In the genomic region with DNA sequence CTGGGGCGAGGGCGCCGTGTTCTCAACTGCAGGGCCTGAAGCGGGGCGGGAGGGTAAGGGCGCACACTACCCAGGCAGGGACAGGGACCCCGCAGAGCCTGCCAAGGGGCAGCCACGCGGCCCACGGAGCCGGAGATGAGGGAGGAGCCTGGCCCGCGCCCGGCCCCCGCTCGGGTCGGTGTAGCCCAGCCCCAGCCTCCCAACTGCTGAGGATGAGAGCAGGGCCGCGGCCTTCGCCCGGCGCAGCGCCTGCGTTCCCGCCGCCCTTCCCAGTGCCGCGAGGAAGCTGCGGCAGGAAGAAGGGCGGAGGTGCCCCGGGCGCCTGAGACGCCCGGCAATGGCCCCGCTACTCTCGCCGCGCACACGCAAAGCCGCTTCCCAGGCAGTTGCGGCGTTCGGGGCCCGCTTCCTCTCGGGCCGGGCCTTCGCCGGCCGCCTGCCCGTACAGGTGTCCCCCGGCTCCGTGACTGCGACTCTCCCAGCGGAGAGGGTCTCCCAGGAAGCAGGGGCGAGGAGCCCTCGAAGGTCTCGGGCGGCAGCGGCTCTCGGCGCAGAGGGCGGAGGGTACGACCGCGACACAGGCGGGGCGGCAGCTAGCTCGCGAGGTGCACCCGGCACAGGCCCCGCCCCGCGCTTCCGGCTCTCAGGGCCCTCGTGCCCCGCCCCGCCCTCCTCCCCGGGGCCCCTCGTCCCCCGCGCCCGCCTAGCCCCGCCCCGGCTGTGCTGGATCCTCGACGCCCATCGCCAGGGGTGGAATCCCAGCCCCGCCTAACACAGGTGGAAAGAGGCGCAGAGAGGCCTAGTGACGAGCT, we compare ENCODE assay signal across 8 cellular contexts. TPM values are rescaled to one million over a fixed set of nuclear protein-coding genes. Genes with fewer than 3 reads are reported as not detected.
DNase-seq lines count a peak whose midpoint lies in the region; ATAC-seq, FAIRE-seq and TF ChIP-seq lines count a peak whose summit lies in the region.

No MANE protein-coding gene starts in this region.

- H2AFZ ChIP-seq in GM23338 (peak overlapping the region; percentile 94; the same call in 1 of the 2 replicates), neural cell (ENCODE audit: low read depth, low read length) (peak overlapping the region; percentile 40)

- H3K27ac ChIP-seq in GM23338 (ENCODE audit: low read depth) (peak overlapping the region; percentile 97), neural cell (ENCODE audit: low read length) (no peak overlapping the region), stomach smooth muscle (ENCODE audit: low read length) (peak overlapping the region; percentile 84)

- no peak for TF ChIP-seq RAD21 in neural cell (conservative IDR thresholded peaks at IDR 0.05)

- H3K9me3 Mint-ChIP-seq in GM23338 = no peaks in the 10 kb centered on the region; the same call in 2 of the 3 replicates
- no peaks in the 10 kb centered on the region for H3K9me3 Mint-ChIP-seq in activated T-helper 17 cell treated with anti-CD3 and anti-CD28 coated beads, Interleukin-2, amount 50 U/mL, for 72 hours

- H3K9me2 ChIP-seq in GM23338 (ENCODE audit: insufficient read depth) = no peaks in the 10 kb centered on the region
- H3K9me2 ChIP-seq in neural cell (ENCODE audit: insufficient read depth, low read length) = no peaks in the 10 kb centered on the region

- peak overlapping the region; percentile 62 for H3K9ac ChIP-seq in neural cell (ENCODE audit: low read length)
- peak overlapping the region; percentile 90 to 95 for H3K9ac ChIP-seq in stomach smooth muscle (ENCODE audit: low read length in 2 of 2)

- no peaks in the 10 kb centered on the region for H3K36me3 Mint-ChIP-seq in GM23338 (ENCODE audit: low read depth)
- no peaks in the 10 kb centered on the region for H3K36me3 Mint-ChIP-seq in activated T-helper 17 cell treated with anti-CD3 and anti-CD28 coated beads, Interleukin-2, amount 50 U/mL, for 72 hours (ENCODE audit: low read depth)

- H3K4me2 ChIP-seq in GM23338 (peak overlapping the region; percentile 86), neural cell (ENCODE audit: low read length) (no peak overlapping the region)

- peaks cover 8% of the 10 kb centered on the region for H3K27me3 Mint-ChIP-seq in GM23338 (ENCODE audit: insufficient read depth, low read depth, poor library complexity)
- no peaks in the 10 kb centered on the region for H3K27me3 Mint-ChIP-seq in activated T-helper 17 cell treated with anti-CD3 and anti-CD28 coated beads, Interleukin-2, amount 50 U/mL, for 72 hours

- no peaks in the 10 kb centered on the region for H3K36me3 ChIP-seq in GM23338 (ENCODE audit: insufficient read depth)
- H3K36me3 ChIP-seq in neural cell (ENCODE audit: insufficient read depth, low read length) = no peaks in the 10 kb centered on the region
- H3K36me3 ChIP-seq in stomach smooth muscle (ENCODE audit: control insufficient read depth in 2 of 2, insufficient read depth in 2 of 2, low read length in 2 of 2) = no peaks in the 10 kb centered on the region

- H3K4me1 ChIP-seq in GM23338 (ENCODE audit: insufficient read depth) = peaks cover 17% of the 10 kb centered on the region
- H3K4me1 ChIP-seq in stomach smooth muscle (ENCODE audit: control insufficient read depth, insufficient read depth, low read length) = peaks cover 11% of the 10 kb centered on the region

- TF ChIP-seq CTCF in GM23338 (conservative IDR thresholded peaks at IDR 0.05; ENCODE audit: low read depth in 2 of 2) (no peak), neural cell (IDR thresholded peaks at IDR 0.05; ENCODE audit: poor library complexity, severe bottlenecking) (no peak)

- peak; percentile 90 for ATAC-seq in GM23338
- peak; percentile 97 for ATAC-seq in activated T-helper 17 cell treated with anti-CD3 and anti-CD28 coated beads, Interleukin-2, amount 50 U/mL, for 72 hours (replicated peaks)

- peak overlapping the region; percentile 73 for H3K4me3 Mint-ChIP-seq in GM23338
- H3K4me3 Mint-ChIP-seq in activated T-helper 17 cell treated with anti-CD3 and anti-CD28 coated beads, Interleukin-2, amount 50 U/mL, for 72 hours = peak overlapping the region; percentile 79

- H3K9me3 ChIP-seq in neural cell (ENCODE audit: low read length) (no peaks in the 10 kb centered on the region), stomach smooth muscle (ENCODE audit: control insufficient read depth in 2 of 2, low read length in 2 of 2) (no peaks in the 10 kb centered on the region)

- no peak for FAIRE-seq in RCC 7860 (lab: Jason Lieb, UNC)

- H3K4me3 ChIP-seq in GM23338 = peak overlapping the region; percentile 87
- peak overlapping the region; percentile 63 for H3K4me3 ChIP-seq in neural cell (ENCODE audit: low read length)
- peak overlapping the region; percentile 69 to 84 for H3K4me3 ChIP-seq in stomach smooth muscle (ENCODE audit: low read length in 2 of 2)

- TF ChIP-seq EP300 in neural cell (conservative IDR thresholded peaks at IDR 0.05; ENCODE audit: poor library complexity, severe bottlenecking) = no peak

- H3K4me1 Mint-ChIP-seq in GM23338 = peaks cover 20% of the 10 kb centered on the region
- H3K4me1 Mint-ChIP-seq in activated T-helper 17 cell treated with anti-CD3 and anti-CD28 coated beads, Interleukin-2, amount 50 U/mL, for 72 hours = peaks cover 10% of the 10 kb centered on the region

- H4K20me1 ChIP-seq in GM23338 (replicated peaks; ENCODE audit: insufficient read depth) (no peaks in the 10 kb centered on the region; the same call in 1 of the 2 replicates), neural cell (ENCODE audit: insufficient read depth) (no peaks in the 10 kb centered on the region)

- H3K27ac Mint-ChIP-seq in GM23338 = peak overlapping the region; percentile 95
- peak overlapping the region; percentile 93 for H3K27ac Mint-ChIP-seq in activated T-helper 17 cell treated with anti-CD3 and anti-CD28 coated beads, Interleukin-2, amount 50 U/mL, for 72 hours

- peak; percentile 93 for DNase-seq in Daoy (ENCODE audit: low read depth)
- DNase-seq in GM23338 (ENCODE audit: low spot score) = peak; percentile 99
- DNase-seq in Kasumi-1 (lab: John Stamatoyannopoulos, UW) = peak; percentile 83 to 88
- peak; percentile 29 for DNase-seq in RCC 7860 (ENCODE audit: low spot score)
- DNase-seq in fibroblast of the conjunctiva (ENCODE audit: low read depth) = peak; percentile 34

- H3F3A ChIP-seq in GM23338 (replicated peaks; ENCODE audit: low read depth) (peaks cover 14% of the 10 kb centered on the region), neural cell (ENCODE audit: insufficient read depth, low read length, poor library complexity, severe bottlenecking) (no peaks in the 10 kb centered on the region)

- H3K79me2 ChIP-seq in GM23338 (replicated peaks; ENCODE audit: insufficient read depth) = peaks cover 35% of the 10 kb centered on the region
- H3K79me2 ChIP-seq in neural cell (replicated peaks; ENCODE audit: insufficient read depth, low read length) = peaks cover 3% of the 10 kb centered on the region

- H3K27me3 ChIP-seq in GM23338 (ENCODE audit: insufficient read depth) (no peaks in the 10 kb centered on the region), neural cell (ENCODE audit: insufficient read depth, low read depth, low read length) (no peaks in the 10 kb centered on the region), stomach smooth muscle (ENCODE audit: control insufficient read depth in 1 of 2, insufficient read depth in 2 of 2, low read length in 2 of 2) (no peaks in the 10 kb centered on the region)

TF ChIP-seq in GM23338, 12 proteins besides CTCF, POLR2A, EP300 and RAD21 (continues in another document):
- TF ChIP-seq POLR2AphosphoS5 (IDR thresholded peaks at IDR 0.05; ENCODE audit: low read depth) (peak; percentile 98), ZNF114 (CRISPR knock-in tag; IDR thresholded peaks at IDR 0.05) (no peak), STAT1 (IDR thresholded peaks at IDR 0.05; ENCODE audit: unreplicated experiment) (no peak), ETS1 (IDR thresholded peaks at IDR 0.05) (no peak), NANOG (IDR thresholded peaks at IDR 0.05; ENCODE audit: borderline replicate concordance) (no peak)

TF ChIP-seq in neural cell, 6 proteins besides CTCF, POLR2A, EP300 and RAD21 (continues in another document):
- TF ChIP-seq EZH2 (IDR thresholded peaks at IDR 0.05; ENCODE audit: borderline replicate concordance, insufficient read depth, low read length, poor library complexity, severe bottlenecking) = no peak
- TF ChIP-seq REST (IDR thresholded peaks at IDR 0.05; ENCODE audit: borderline replicate concordance) = no peak

RNA-seq across cellular contexts. Expression of gene YY1, which starts 24.8 kb away (rescaled TPM):
- 44.1 and 47.3 TPM in 2 replicates for total RNA-seq in Daoy (2014; rRNA removed; shearing (Covaris generic))
- 79.5 and 88.2 TPM in 2 replicates for total RNA-seq in GM23338 (2014; rRNA removed; shearing (Covaris generic))
- 126 and 128 TPM in 2 replicates for polyA plus RNA-seq in GM23338 (2016; fragmentation: Nextera tagmentation; extraction: Ambion mirVana)
- total RNA-seq in activated T-helper 17 cell treated with anti-CD3 and anti-CD28 coated beads, Interleukin-2, amount 50 U/mL, for 72 hours = 10 to 100 TPM; 63.8 to 77.0 TPM
- polyA plus RNA-seq in neural cell = 50.4 and 52.8 TPM in 2 replicates
- 60.4 and 60.9 TPM in 2 replicates for polyA minus RNA-seq in neural cell

RNA-seq across cellular contexts. Expression of gene DEGS2, which starts 54.7 kb away (rescaled TPM):
- 0.06 TPM in 1 of 2 replicates, not detected in the other for total RNA-seq in Daoy (2014; rRNA removed; shearing (Covaris generic))
- 0.35 and 0.63 TPM in 2 replicates for total RNA-seq in GM23338 (2014; rRNA removed; shearing (Covaris generic))
- 1.0 and 2.2 TPM in 2 replicates for polyA plus RNA-seq in GM23338 (2016; fragmentation: Nextera tagmentation; extraction: Ambion mirVana)
- total RNA-seq in activated T-helper 17 cell treated with anti-CD3 and anti-CD28 coated beads, Interleukin-2, amount 50 U/mL, for 72 hours = 1 to 10 TPM in 1 of 2 donors, under 1 TPM in 1; 0.30 to 8.3 TPM
- 0.37 TPM in 1 of 2 replicates, not detected in the other for polyA plus RNA-seq in neural cell
- polyA minus RNA-seq in neural cell = 0.23 and 0.24 TPM in 2 replicates

Comparison
In these comparisons a context has a peak if more than half of its experiments do, and no peak if none do; other contexts are left out.
1. DNase-seq: peak in every context shown above with its lines; median percentile 99 in GM23338; 93 in Daoy; 86 in Kasumi-1; 34 in fibroblast of the conjunctiva; 29 in RCC 7860.